ENCODE assay signal across 16 cellular contexts in the genomic region with DNA sequence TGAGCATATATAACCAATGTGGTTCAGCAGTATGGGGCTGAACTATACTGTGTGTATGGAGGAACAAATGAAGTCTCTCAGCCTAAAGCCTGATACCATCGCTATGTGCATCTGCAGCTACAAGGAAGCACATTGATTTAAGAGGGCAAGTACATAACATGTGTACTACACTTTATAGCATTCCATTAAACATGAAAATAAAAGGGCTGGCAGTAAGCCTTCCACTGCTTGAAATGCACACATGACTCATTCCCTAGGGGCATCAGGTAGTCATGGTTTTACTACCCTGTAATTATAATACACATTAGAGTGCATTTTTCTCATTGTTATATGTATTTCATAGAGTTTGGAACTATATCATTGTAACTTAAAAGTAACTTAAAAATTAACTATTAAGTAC. TPM values are rescaled to one million over a fixed set of nuclear protein-coding genes. Genes with fewer than 3 reads are reported as not detected.
DNase-seq lines count a peak whose midpoint lies in the region; ATAC-seq, FAIRE-seq and TF ChIP-seq lines count a peak whose summit lies in the region.
"Had no signal": no experiment of that assay in that cellular context is flagged by ENCODE, and none has a peak within 500 bp of the region (broad histone marks: within the 10 kb centered on the region; RNA-seq: fewer than 3 reads in every experiment).

No MANE protein-coding gene starts in this region.

- H3K27ac Mint-ChIP-seq in activated naive CD4-positive, alpha-beta T cell treated with anti-CD3 and anti-CD28 coated beads for 36 hours: no peak overlapping the region
- H3K27ac Mint-ChIP-seq: naive thymus-derived CD8-positive, alpha-beta T cell had no signal

- H2AK9ac ChIP-seq in IMR-90 (replicated peaks; ENCODE audit: low read depth, low read length, poor library complexity): no peak overlapping the region

- no peak overlapping the region for H4K8ac ChIP-seq in IMR-90 (ENCODE audit: low read depth in 2 of 2, low read length in 2 of 2)

- TF ChIP-seq CTCF in IMR-90 (conservative IDR thresholded peaks at IDR 0.05; ENCODE audit: low read depth, low read length): no peak
- no peak for TF ChIP-seq CTCF in bronchial epithelial cell (IDR thresholded peaks at IDR 0.05; ENCODE audit: insufficient read depth, low read length, severe bottlenecking)
- no peak for TF ChIP-seq CTCF in psoas muscle (IDR thresholded peaks at IDR 0.05)

- H3K27me3 Mint-ChIP-seq in activated naive CD4-positive, alpha-beta T cell treated with anti-CD3 and anti-CD28 coated beads for 36 hours (ENCODE audit: low read depth): no peaks in the 10 kb centered on the region
- H3K27me3 Mint-ChIP-seq: naive thymus-derived CD8-positive, alpha-beta T cell had no signal

- H3K9me3 ChIP-seq in IMR-90 (ENCODE audit: control insufficient read depth, insufficient read depth, low read length) (no peaks in the 10 kb centered on the region), psoas muscle (no peaks in the 10 kb centered on the region)
- H3K9me3 ChIP-seq: spleen, thoracic aorta had no signal

- H2AK5ac ChIP-seq in IMR-90 (ENCODE audit: low read depth, low read length): no peak overlapping the region

- H3K14ac ChIP-seq in IMR-90 (replicated peaks; ENCODE audit: low read depth, low read length): no peak overlapping the region

- no TSS peak for BruUV-seq in IMR-90 (replicated peaks; lab: Mats Ljungman, UMichigan)

- no peaks in the 10 kb centered on the region for H3K4me1 ChIP-seq in IMR-90 (ENCODE audit: control insufficient read depth, insufficient read depth, low read length)
- no peaks in the 10 kb centered on the region for H3K4me1 ChIP-seq in psoas muscle
- H3K4me1 ChIP-seq: parathyroid adenoma, spleen had no signal

- H3K27ac ChIP-seq in IMR-90 (ENCODE audit: insufficient read depth, low read length) (no peak overlapping the region), psoas muscle (no peak overlapping the region)
- H3K27ac ChIP-seq: parathyroid adenoma, spleen, thoracic aorta had no signal

- TF ChIP-seq POLR2A in IMR-90 (IDR thresholded peaks at IDR 0.05; ENCODE audit: low read depth, low read length): no peak

- no peak overlapping the region for H2BK5ac ChIP-seq in IMR-90 (ENCODE audit: low read depth, low read length, poor library complexity, severe bottlenecking)

- H3K9ac ChIP-seq in IMR-90 (ENCODE audit: low read depth, low read length): no peak overlapping the region
- H3K9ac ChIP-seq: parathyroid adenoma had no signal

- no peaks in the 10 kb centered on the region for H3K9me3 Mint-ChIP-seq in activated naive CD4-positive, alpha-beta T cell treated with anti-CD3 and anti-CD28 coated beads for 36 hours
- H3K9me3 Mint-ChIP-seq: naive thymus-derived CD8-positive, alpha-beta T cell had no signal

- H3K18ac ChIP-seq in IMR-90 (ENCODE audit: low read depth, low read length): no peak overlapping the region

- in situ Hi-C loops in IMR-90 (cut with MboI; ENCODE audit: low sequenced_read_pairs): no loop called here

- H3K36me3 ChIP-seq in IMR-90 (ENCODE audit: control insufficient read depth, insufficient read depth, low read length) (peaks cover 9% of the 10 kb centered on the region), bronchial epithelial cell (ENCODE audit: control insufficient read depth, insufficient read depth, low read length) (no peaks in the 10 kb centered on the region), psoas muscle (ENCODE audit: insufficient read depth in 1 of 2, low read depth in 1 of 2) (peaks cover 0 to 31% of the 10 kb centered on the region in 2 donors)
- H3K36me3 ChIP-seq: spleen, thoracic aorta had no signal

- intact Hi-C loops in IMR-90 (cut with micrococcal nuclease): no loop called here
- intact Hi-C loops in psoas muscle (cut with DNase I): no loop called here
- intact Hi-C loops in activated naive CD4-positive, alpha-beta T cell treated with anti-CD3 and anti-CD28 coated beads for 36 hours (cut with micrococcal nuclease): no loop called here

- no peak overlapping the region for H4K5ac ChIP-seq in IMR-90 (ENCODE audit: low read depth, low read length)

- no peak for ATAC-seq in IMR-90 (ENCODE audit: low read depth)
- ATAC-seq in HG02623 (IDR thresholded peaks at IDR 0.05; ENCODE audit: unreplicated experiment): no peak
- ATAC-seq in psoas muscle: no peak
- ATAC-seq in HG03378 (IDR thresholded peaks at IDR 0.05; ENCODE audit: unreplicated experiment): no peak
- ATAC-seq: naive thymus-derived CD8-positive, alpha-beta T cell had no signal

- CTCF ChIA-PET in IMR-90 (lab: Yijun Ruan, JAX): interaction anchor here (1.0 kb wide), 1 partner anchor 9 kb away, joined by 4 read pairs; no protein-coding TSS in a partner anchor
- CTCF ChIA-PET in activated naive CD4-positive, alpha-beta T cell treated with anti-CD3 and anti-CD28 coated beads for 36 hours (lab: Charles Lee): no interaction called here

- H3K4me3 ChIP-seq in IMR-90 (ENCODE audit: insufficient read depth, low read depth, low read length): no peak overlapping the region
- H3K4me3 ChIP-seq in bronchial epithelial cell (ENCODE audit: low read depth, low read length): no peak overlapping the region
- no peak overlapping the region for H3K4me3 ChIP-seq in psoas muscle
- H3K4me3 ChIP-seq: spleen, thoracic aorta had no signal

- H3K9me1 ChIP-seq in IMR-90 (ENCODE audit: insufficient read depth, low read length): no peaks in the 10 kb centered on the region

- H2AFZ ChIP-seq in IMR-90 (replicated peaks; ENCODE audit: low read length, poor library complexity): no peak overlapping the region
- H2AFZ ChIP-seq: parathyroid adenoma had no signal

- no peak overlapping the region for H3K23ac ChIP-seq in IMR-90 (ENCODE audit: low read depth, low read length)

- H3K4me1 Mint-ChIP-seq in activated naive CD4-positive, alpha-beta T cell treated with anti-CD3 and anti-CD28 coated beads for 36 hours (ENCODE audit: low read depth): no peaks in the 10 kb centered on the region
- H3K4me1 Mint-ChIP-seq: naive thymus-derived CD8-positive, alpha-beta T cell had no signal

- no peak overlapping the region for H2BK120ac ChIP-seq in IMR-90 (ENCODE audit: low read depth, low read length)

- 0 out of 4 replicates have a peak, but pooled peaks cover 0 to 4% of the 10 kb centered on the region in 2 experiments for H3K79me1 ChIP-seq in IMR-90 (ENCODE audit: low read depth in 1 of 2, low read length in 2 of 2)

- TF ChIP-seq RAD21 in IMR-90 (IDR thresholded peaks at IDR 0.05; ENCODE audit: low read length): no peak

- H4K91ac ChIP-seq in IMR-90 (ENCODE audit: insufficient read depth, low read depth, low read length): no peak overlapping the region

- peak; percentile 32 for FAIRE-seq in bronchial epithelial cell (lab: Jason Lieb, UNC)

- no CpG with 5 or more reads among the region's 1 CpG for WGBS in IMR-90 (ENCODE audit: extremely low coverage in 2 of 2, insufficient read length in 1 of 2), 2 experiments
- WGBS in psoas muscle, 3 donors: 52 to 100% (median 100%) methylated on average over 1 of the region's 1 CpG

- no peak overlapping the region for H3K4ac ChIP-seq in IMR-90 (ENCODE audit: low read depth, low read length)

- no peaks in the 10 kb centered on the region for H4K20me1 ChIP-seq in IMR-90 (ENCODE audit: insufficient read depth, low read length)

- no peak overlapping the region for H3K56ac ChIP-seq in IMR-90 (ENCODE audit: extremely low read depth, insufficient read depth, low read length)

- dilution Hi-C loops in IMR-90 (cut with HindIII; ENCODE audit: low sequenced_read_pairs, unreplicated experiment): no loop called here

- POLR2A ChIA-PET in IMR-90 (lab: Charles Lee; ENCODE audit: unreplicated experiment): no interaction called here

- H2BK15ac ChIP-seq in IMR-90 (ENCODE audit: low read depth, low read length): no peak overlapping the region

- H3K27me3 ChIP-seq in IMR-90 (ENCODE audit: control insufficient read depth, insufficient read depth, low read length): no peaks in the 10 kb centered on the region
- no peaks in the 10 kb centered on the region for H3K27me3 ChIP-seq in bronchial epithelial cell (ENCODE audit: control insufficient read depth, insufficient read depth, low read length)
- no peaks in the 10 kb centered on the region for H3K27me3 ChIP-seq in psoas muscle (ENCODE audit: insufficient read depth in 3 of 3, low read length in 2 of 3)

- H3K4me2 ChIP-seq in IMR-90 (ENCODE audit: low read depth, low read length): no peak overlapping the region

- peak; percentile 24 for DNase-seq in DMS153 treated with DMSO at 0.1 percent for 48 hours (lab: John Stamatoyannopoulos, UW; ENCODE audit: unreplicated experiment)
- DNase-seq in IMR-90: peak; percentile 25
- DNase-seq in bronchial epithelial cell (ENCODE audit: low read depth): peak; percentile 30
- peak; percentile 23 for DNase-seq in kidney tubule cell (ENCODE audit: low spot score)
- no peak for DNase-seq in psoas muscle
- DNase-seq in activated naive CD4-positive, alpha-beta T cell treated with anti-CD3 and anti-CD28 coated beads for 36 hours: no peak
- DNase-seq: activated CD4-positive, alpha-beta T cell treated with anti-CD3 and anti-CD28 coated beads for 1 hour; Kasumi-1; naive thymus-derived CD8-positive, alpha-beta T cell; NCI-H1694 treated with DMSO at 0.1 percent for 48 hours; NCI-H446; spleen had no signal

- no peaks in the 10 kb centered on the region for H3K36me3 Mint-ChIP-seq in activated naive CD4-positive, alpha-beta T cell treated with anti-CD3 and anti-CD28 coated beads for 36 hours (ENCODE audit: low read depth)
- H3K36me3 Mint-ChIP-seq: naive thymus-derived CD8-positive, alpha-beta T cell had no signal

- H2BK20ac ChIP-seq in IMR-90 (ENCODE audit: low read depth, low read length): no peak overlapping the region

- H3K4me3 Mint-ChIP-seq in activated naive CD4-positive, alpha-beta T cell treated with anti-CD3 and anti-CD28 coated beads for 36 hours: no peak overlapping the region
- H3K4me3 Mint-ChIP-seq: naive thymus-derived CD8-positive, alpha-beta T cell had no signal

TF ChIP-seq in IMR-90, 13 proteins besides CTCF, POLR2A, EP300 and RAD21:
- TF ChIP-seq, protein P1, sequence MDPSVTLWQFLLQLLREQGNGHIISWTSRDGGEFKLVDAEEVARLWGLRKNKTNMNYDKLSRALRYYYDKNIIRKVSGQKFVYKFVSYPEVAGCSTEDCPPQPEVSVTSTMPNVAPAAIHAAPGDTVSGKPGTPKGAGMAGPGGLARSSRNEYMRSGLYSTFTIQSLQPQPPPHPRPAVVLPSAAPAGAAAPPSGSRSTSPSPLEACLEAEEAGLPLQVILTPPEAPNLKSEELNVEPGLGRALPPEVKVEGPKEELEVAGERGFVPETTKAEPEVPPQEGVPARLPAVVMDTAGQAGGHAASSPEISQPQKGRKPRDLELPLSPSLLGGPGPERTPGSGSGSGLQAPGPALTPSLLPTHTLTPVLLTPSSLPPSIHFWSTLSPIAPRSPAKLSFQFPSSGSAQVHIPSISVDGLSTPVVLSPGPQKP (IDR thresholded peaks at IDR 0.05; ENCODE audit: borderline replicate concordance, low read depth, low read length): no peak
TF ChIP-seq in IMR-90: peak in this region for 0.

RNA-seq across cellular contexts. Expression of a gene that starts 51.2 kb away (rescaled TPM):
- total RNA-seq in IMR-90 (2012; rRNA removed): 31.0 and 71.4 TPM in 2 replicates
- 24.5 and 32.8 TPM in 2 replicates for polyA plus RNA-seq in IMR-90 (2012; rRNA removed)
- polyA plus RNA-seq in IMR-90 (2012; cell fraction: cytosol; rRNA removed): 6.7 and 8.9 TPM in 2 replicates
- polyA plus RNA-seq in IMR-90 (2012; cell fraction: nucleus; rRNA removed; ENCODE audit: low replicate concordance): 3.7 and 16.1 TPM in 2 replicates
- 5.6 and 6.8 TPM in 2 replicates for total RNA-seq in bronchial epithelial cell
- total RNA-seq in psoas muscle: 10 to 100 TPM; 14.2 to 29.3 (median 21.5) TPM
- 10 to 100 TPM in 1 of 3 donors, 1 to 10 TPM in 2; 8.5 to 13.6 (median 9.3) TPM for polyA plus RNA-seq in psoas muscle
- under 1 TPM; 0.36 to 0.44 TPM for total RNA-seq in activated naive CD4-positive, alpha-beta T cell treated with anti-CD3 and anti-CD28 coated beads for 36 hours

Comparison
In these comparisons a context has a peak if more than half of its experiments do, and no peak if none do; other contexts are left out.
1. DNase-seq: peak in DMS153 treated with DMSO at 0.1 percent for 48 hours (single experiment), IMR-90 (single experiment), bronchial epithelial cell (single experiment) and kidney tubule cell (single experiment); none in psoas muscle (0 of 2) and activated naive CD4-positive, alpha-beta T cell treated with anti-CD3 and anti-CD28 coated beads for 36 hours (single experiment).